In genomic region chr5:113617191-113617796, GRCh38 we compare ENCODE assay signal across 24 cellular contexts.
"Had no signal": no experiment of that assay in that cellular context is flagged by ENCODE, and none has a peak within 500 bp of the region (broad histone marks: within the 10 kb centered on the region; RNA-seq: fewer than 3 reads in every experiment).

No MANE protein-coding gene starts in this region.

- H3K27me3 ChIP-seq: hepatocyte, left lung, neural progenitor cell, ovary, right atrium auricular region, right lobe of liver, tibial nerve, uterus had no signal

- H3K79me2 ChIP-seq: hepatocyte had no signal

- DNase-seq: heart right ventricle; islet precursor cell; kidney glomerular epithelial cell; left colon; lower lobe of right lung; mammary epithelial cell; mesendoderm; naive B cell; natural killer cell; nephron progenitor cell; ovary; right lobe of liver; stimulated activated CD4-positive, alpha-beta T cell treated with anti-CD3 and anti-CD28 coated beads, Interleukin-1b, Interleukin-23, amount 100 ng/mL, for 48 hours; stimulated activated CD4-positive, alpha-beta T cell treated with anti-CD3 and anti-CD28 coated beads, Interleukin-2, amount 100 ng/mL, for 48 hours; stimulated activated CD4-positive, alpha-beta T cell treated with anti-CD3 and anti-CD28 coated beads, Interleukin-4, amount 100 ng/mL, for 4 hours; stimulated activated CD8-positive, alpha-beta memory T cell treated with anti-CD3 and anti-CD28 coated beads, Interleukin-4, amount 100 ng/mL, for 48 hours; substantia nigra; uterus had no signal

- H3K4me1 ChIP-seq: left lung, lower lobe of right lung, neural progenitor cell, right atrium auricular region, right lobe of liver, tibial nerve, uterus had no signal

- H3K9ac ChIP-seq: neural progenitor cell had no signal

- H3K9me3 ChIP-seq: heart right ventricle, left lung, lower lobe of right lung, ovary, right atrium auricular region, right lobe of liver, tibial nerve, uterus had no signal

- H3K36me3 ChIP-seq: heart right ventricle, left lung, lower lobe of right lung, neural progenitor cell, ovary, right atrium auricular region, right lobe of liver, tibial nerve, uterus had no signal

- H3K4me2 ChIP-seq: hepatocyte, neural progenitor cell, smooth muscle cell had no signal

- H3K27ac ChIP-seq: heart right ventricle, left lung, lower lobe of right lung, neural progenitor cell, ovary, right atrium auricular region, tibial nerve, uterus had no signal

- H3K4me3 ChIP-seq: heart right ventricle, hepatocyte, left lung, lower lobe of right lung, neural progenitor cell, ovary, right atrium auricular region, right lobe of liver, smooth muscle cell, tibial nerve, uterus had no signal

- H2AFZ ChIP-seq: hepatocyte, neural progenitor cell had no signal
